ENCODE assay signal across 23 cellular contexts in genomic region chr2:221676566-221677172, GRCh38.
DNase-seq lines count a peak whose midpoint lies in the region; ATAC-seq lines count a peak whose summit lies in the region.
"Had no signal": no experiment of that assay in that cellular context is flagged by ENCODE, and none has a peak within 500 bp of the region (broad histone marks: within the 10 kb centered on the region; RNA-seq: fewer than 3 reads in every experiment).

No MANE protein-coding gene starts in this region.

- ATAC-seq in GM19324 (IDR thresholded peaks at IDR 0.05; ENCODE audit: low FRiP score, unreplicated experiment), result no peak
- ATAC-seq in HG02938 (IDR thresholded peaks at IDR 0.05; ENCODE audit: unreplicated experiment), result no peak
- ATAC-seq: heart left ventricle, lower lobe of right lung, right cardiac atrium had no signal

- DNase-seq in EL (peak; percentile 35), M059J (ENCODE audit: low read depth) (peak; percentile 18), astrocyte of the hippocampus (ENCODE audit: low read depth, low spot score) (peak; percentile 43), iris pigment epithelial cell (ENCODE audit: low read depth) (peak; percentile 15), SIG-M5 (lab: John Stamatoyannopoulos, UW) (no peak), NCI-H2171 (lab: John Stamatoyannopoulos, UW) (no peak)
- DNase-seq: activated CD4-positive, alpha-beta memory T cell treated with anti-CD3 and anti-CD28 coated beads, Interleukin-2, amount 10 ng/mL, durations not matched to agents 7 days and 5 days; activated CD4-positive, CD25-positive, alpha-beta regulatory T cell treated with anti-CD3 and anti-CD28 coated beads, Interleukin-2, amount 50 U/mL, for 72 hours; activated naive CD8-positive, alpha-beta T cell treated with anti-CD3 and anti-CD28 coated beads for 36 hours; DMS153; GF-D8; heart left ventricle; kidney glomerular epithelial cell; lower lobe of right lung; NCI-H1092; NCI-H1930; NCI-H69; Peyer's patch; right cardiac atrium; stimulated activated CD4-positive, alpha-beta T cell treated with anti-CD3 and anti-CD28 coated beads, Interleukin-2, amount 100 ng/mL, for 48 hours; trophoblast cell had no signal

Comparison
In these comparisons a context has a peak if more than half of its experiments do, and no peak if none do; other contexts are left out.
1. DNase-seq: peak in EL (single experiment), M059J (single experiment), astrocyte of the hippocampus (single experiment) and iris pigment epithelial cell (single experiment); none in SIG-M5 (single experiment) and NCI-H2171 (single experiment).